ENCODE assay signal across 8 cellular contexts in genomic region chr12:107990325-107990724, GRCh38.
DNase-seq lines count a peak whose midpoint lies in the region; ATAC-seq, FAIRE-seq and TF ChIP-seq lines count a peak whose summit lies in the region.

No MANE protein-coding gene starts in this region.

- no peaks in the 10 kb centered on the region for H3K4me1 Mint-ChIP-seq in Calu3 (ENCODE audit: low read depth, unreplicated experiment)
- H3K4me1 Mint-ChIP-seq in T-cell: peaks cover 0 to 3% (median 0%) of the 10 kb centered on the region in 3 donors
- H3K4me1 Mint-ChIP-seq in neural crest cell: no peaks in the 10 kb centered on the region

- peak in 1 of 4 experiments; percentile 35 for ATAC-seq in T-cell (replicated peaks in 1 of 4)
- no peak for ATAC-seq in HG03196 (IDR thresholded peaks at IDR 0.05; ENCODE audit: unreplicated experiment)

- CTCF ChIA-PET in Calu3 (lab: Charles Lee) (interaction anchor here (1.4 to 1.8 kb wide), 2 partner anchors 505 to 522 kb away, joined by 6 to 10 read pairs; no protein-coding TSS in a partner anchor), T-cell (lab: Charles Lee) (interaction anchor here (0.6 to 1.6 kb wide), 2 partner anchors 9 to 10 kb away, joined by 3 to 4 read pairs; no protein-coding TSS in a partner anchor)

- no peak for TF ChIP-seq POLR2A in H54 (IDR thresholded peaks at IDR 0.05; ENCODE audit: low read depth, low read length)

- no TSS peak for BruUV-seq in Calu3 (replicated peaks; lab: Mats Ljungman, UMichigan)

- H3K27me3 Mint-ChIP-seq in Calu3 (ENCODE audit: unreplicated experiment) (peaks cover 42% of the 10 kb centered on the region), T-cell (peaks cover 7 to 22% of the 10 kb centered on the region in 2 donors), neural crest cell (ENCODE audit: low read depth) (peaks cover 84% of the 10 kb centered on the region)

- TF ChIP-seq CTCF in Calu3 (IDR thresholded peaks at IDR 0.05; ENCODE audit: unreplicated experiment) (peak; percentile 47), neural crest cell (conservative IDR thresholded peaks at IDR 0.05) (peak; percentile 70)

- DNase-seq in Calu3 (peak; percentile 61), HTR-8/SVneo (ENCODE audit: insufficient read length, low spot score) (peak; percentile 8), T-cell (peak in 27 of 34 experiments; percentile 1 to 37 (median 20)), dermis microvascular lymphatic vessel endothelial cell (ENCODE audit: low read depth in 2 of 2) (peak; percentile 11 to 31), neural crest cell (ENCODE audit: low read depth, low spot score) (peak; percentile 20), midbrain (lab: John Stamatoyannopoulos, UW) (no peak), H54 (ENCODE audit: insufficient read length, low spot score) (no peak)

- H3K4me3 Mint-ChIP-seq in Calu3 (ENCODE audit: low read depth, unreplicated experiment): no peak overlapping the region
- no peak overlapping the region for H3K4me3 Mint-ChIP-seq in T-cell
- H3K4me3 Mint-ChIP-seq in neural crest cell: no peak overlapping the region

- H3K9me3 Mint-ChIP-seq in Calu3 (ENCODE audit: low read depth, unreplicated experiment) (no peaks in the 10 kb centered on the region), T-cell (no peaks in the 10 kb centered on the region), neural crest cell (no peaks in the 10 kb centered on the region)

- H3K27ac Mint-ChIP-seq in Calu3 (ENCODE audit: unreplicated experiment) (no peak overlapping the region), T-cell (no peak overlapping the region), neural crest cell (ENCODE audit: unreplicated experiment) (no peak overlapping the region)

- POLR2A ChIA-PET in T-cell (lab: Charles Lee): no interaction called here

- no peak for FAIRE-seq in HTR-8/SVneo (lab: Jason Lieb, UNC)
- no peak for FAIRE-seq in H54 (lab: Jason Lieb, UNC)

- intact Hi-C loops in Calu3 (cut with micrococcal nuclease; ENCODE audit: unreplicated experiment): loop anchor here (1.0 to 2.0 kb wide), 3 partner anchors 202 to 522 kb away; no protein-coding TSS in a partner anchor

- H3K36me3 Mint-ChIP-seq in Calu3 (ENCODE audit: insufficient read depth, unreplicated experiment) (no peaks in the 10 kb centered on the region), T-cell (no peaks in the 10 kb centered on the region), neural crest cell (ENCODE audit: low read depth) (no peaks in the 10 kb centered on the region)

Comparison
In these comparisons a context has a peak if more than half of its experiments do, and no peak if none do; other contexts are left out.
1. DNase-seq: peak in Calu3 (single experiment), HTR-8/SVneo (single experiment), T-cell (27 of 34), dermis microvascular lymphatic vessel endothelial cell (2 of 2) and neural crest cell (single experiment); none in midbrain (single experiment) and H54 (single experiment).